8 cellular contexts compared by ENCODE assay signal in the genomic region with DNA sequence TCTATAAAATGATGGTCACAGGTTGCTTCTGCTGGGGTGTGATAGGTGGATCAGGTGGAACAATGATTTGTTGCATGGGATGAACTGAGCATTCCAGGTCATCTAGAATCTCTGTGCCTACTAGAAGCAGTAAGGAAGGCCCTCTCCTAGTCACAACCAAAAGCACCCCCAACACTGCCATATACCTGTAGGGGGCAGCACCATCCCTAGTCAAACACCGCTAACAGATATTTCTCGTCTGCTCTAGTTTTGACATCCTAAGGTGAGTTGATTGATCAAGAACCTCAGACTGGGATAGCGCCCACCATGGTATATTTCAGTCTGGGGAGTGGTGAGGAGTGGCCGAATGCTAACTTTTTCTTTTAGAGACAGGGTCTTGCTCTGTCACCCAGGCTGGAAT.
A peak's percentile ranks its signal among the peaks of the same experiment; 100 is the strongest.
DNase-seq lines count a peak whose midpoint lies in the region; ATAC-seq and TF ChIP-seq lines count a peak whose summit lies in the region.
"Had no signal": no experiment of that assay in that cellular context is flagged by ENCODE, and none has a peak within 500 bp of the region (broad histone marks: within the 10 kb centered on the region; RNA-seq: fewer than 3 reads in every experiment).

No MANE protein-coding gene starts in this region.

- no peaks in the 10 kb centered on the region for H3K27me3 Mint-ChIP-seq in activated CD8-positive, alpha-beta memory T cell treated with anti-CD3 and anti-CD28 coated beads, Interleukin-2, amount 10 ng/mL, durations not matched to agents 7 days and 5 days

- DNase-seq in GM13977 (ENCODE audit: low spot score) (peak; percentile 54), iris pigment epithelial cell (ENCODE audit: low read depth) (peak; percentile 26), stomach (peak; percentile 28), DMS79 treated with DMSO at 0.1 percent for 48 hours (lab: John Stamatoyannopoulos, UW) (no peak), DMS153 (lab: John Stamatoyannopoulos, UW) (no peak)
- peak; percentile 40 for DNase-seq in activated CD8-positive, alpha-beta memory T cell treated with anti-CD3 and anti-CD28 coated beads, Interleukin-2, amount 10 ng/mL, durations not matched to agents 7 days and 5 days

- CTCF ChIA-PET in activated CD8-positive, alpha-beta memory T cell treated with anti-CD3 and anti-CD28 coated beads, Interleukin-2, amount 10 ng/mL, durations not matched to agents 7 days and 5 days (lab: Charles Lee): interaction anchor here (0.7 kb wide), 1 partner anchor 148 kb away, joined by 3 read pairs; no protein-coding TSS in a partner anchor

- no peak for TF ChIP-seq POLR2A in stomach (IDR thresholded peaks at IDR 0.05)

- ATAC-seq in HG03432 (IDR thresholded peaks at IDR 0.05; ENCODE audit: unreplicated experiment): peak; percentile 77
- ATAC-seq in activated CD8-positive, alpha-beta memory T cell treated with anti-CD3 and anti-CD28 coated beads, Interleukin-2, amount 10 ng/mL, durations not matched to agents 7 days and 5 days: no peak

- peaks cover 0 to 3% (median 0%) of the 10 kb centered on the region in 3 donors for H3K27me3 ChIP-seq in stomach

- H3K36me3 Mint-ChIP-seq in activated CD8-positive, alpha-beta memory T cell treated with anti-CD3 and anti-CD28 coated beads, Interleukin-2, amount 10 ng/mL, durations not matched to agents 7 days and 5 days: no peaks in the 10 kb centered on the region

- H3K4me1 Mint-ChIP-seq in activated CD8-positive, alpha-beta memory T cell treated with anti-CD3 and anti-CD28 coated beads, Interleukin-2, amount 10 ng/mL, durations not matched to agents 7 days and 5 days: peaks cover 6% of the 10 kb centered on the region

- intact Hi-C loops in stomach (cut with DNase I; ENCODE audit: low total_unique reads): no loop called here

- no peaks in the 10 kb centered on the region for H3K4me1 ChIP-seq in stomach

- H3K27ac ChIP-seq in stomach: no peak overlapping the region

- no peak overlapping the region for H3K4me3 Mint-ChIP-seq in activated CD8-positive, alpha-beta memory T cell treated with anti-CD3 and anti-CD28 coated beads, Interleukin-2, amount 10 ng/mL, durations not matched to agents 7 days and 5 days
- H3K4me3 Mint-ChIP-seq: T-helper 1 cell treated with Interleukin-12 subunit alpha and Interleukin-12 subunit beta and Interleukin-4 antibody, amounts not matched to agents 30 μg/mL and 1 μg/mL, for 36 hours had no signal

- WGBS in stomach, 5 donors: 72 to 89% (median 81%) methylated on average over 4 of the region's 4 CpGs

- H3K9me3 Mint-ChIP-seq in activated CD8-positive, alpha-beta memory T cell treated with anti-CD3 and anti-CD28 coated beads, Interleukin-2, amount 10 ng/mL, durations not matched to agents 7 days and 5 days (ENCODE audit: low read depth): no peaks in the 10 kb centered on the region
- H3K9me3 Mint-ChIP-seq: T-helper 1 cell treated with Interleukin-12 subunit alpha and Interleukin-12 subunit beta and Interleukin-4 antibody, amounts not matched to agents 30 μg/mL and 1 μg/mL, for 36 hours had no signal

- in situ Hi-C loops in GM13977 (cut with MboI; ENCODE audit: low pct_unique_long_range_greater_than_20kb, low sequenced_read_pairs, unreplicated experiment): no loop called here

- H3K4me3 ChIP-seq in stomach: no peak overlapping the region

- H3K9me3 ChIP-seq in stomach: peaks cover 0 to 5% (median 0%) of the 10 kb centered on the region in 4 donors

- no peak overlapping the region for H3K27ac Mint-ChIP-seq in activated CD8-positive, alpha-beta memory T cell treated with anti-CD3 and anti-CD28 coated beads, Interleukin-2, amount 10 ng/mL, durations not matched to agents 7 days and 5 days
- H3K27ac Mint-ChIP-seq: T-helper 1 cell treated with Interleukin-12 subunit alpha and Interleukin-12 subunit beta and Interleukin-4 antibody, amounts not matched to agents 30 μg/mL and 1 μg/mL, for 36 hours had no signal

- no peaks in the 10 kb centered on the region for H3K36me3 ChIP-seq in stomach

- no peak for TF ChIP-seq EP300 in stomach (IDR thresholded peaks at IDR 0.05)

- TF ChIP-seq CTCF in GM13977 (IDR thresholded peaks at IDR 0.05; ENCODE audit: extremely low read depth, insufficient read depth, missing control alignments) (peak; percentile 52), stomach (IDR thresholded peaks at IDR 0.05) (peak in 2 of 7 experiments; percentile 22 to 35)

Comparison
In these comparisons a context has a peak if more than half of its experiments do, and no peak if none do; other contexts are left out.
1. DNase-seq: peak in GM13977 (single experiment), activated CD8-positive, alpha-beta memory T cell treated with anti-CD3 and anti-CD28 coated beads, Interleukin-2, amount 10 ng/mL, durations not matched to agents 7 days and 5 days (single experiment), iris pigment epithelial cell (single experiment) and stomach (single experiment); none in DMS79 treated with DMSO at 0.1 percent for 48 hours (single experiment) and DMS153 (single experiment).